19 cellular contexts compared by ENCODE assay signal in the genomic region with DNA sequence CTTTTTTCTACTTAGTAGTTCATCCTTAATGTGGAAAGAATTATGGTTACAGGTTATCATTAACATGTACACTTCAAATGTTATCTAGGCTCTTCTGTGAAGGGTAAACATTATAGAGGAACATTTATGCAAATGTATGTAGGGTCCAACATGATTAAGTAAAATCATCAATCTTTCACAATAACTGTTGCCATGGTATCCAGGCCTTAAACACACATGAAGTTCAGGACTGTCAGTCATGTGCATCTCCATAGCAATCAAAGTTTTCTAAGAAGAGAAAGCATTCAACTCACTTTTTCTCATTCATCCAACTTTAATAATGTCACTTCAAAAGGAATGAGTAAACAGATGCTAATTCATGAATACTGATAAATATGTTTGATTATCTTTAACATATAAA.
DNase-seq lines count a peak whose midpoint lies in the region; ATAC-seq, FAIRE-seq and TF ChIP-seq lines count a peak whose summit lies in the region.
"Had no signal": no experiment of that assay in that cellular context is flagged by ENCODE, and none has a peak within 500 bp of the region (broad histone marks: within the 10 kb centered on the region; RNA-seq: fewer than 3 reads in every experiment).

No MANE protein-coding gene starts in this region.

- FAIRE-seq in D721Med (lab: Jason Lieb, UNC): peak; percentile 75

- no peak for DNase-seq in D721Med (ENCODE audit: insufficient read length, low spot score)
- DNase-seq in amniotic epithelial cell (ENCODE audit: low read depth): peak; percentile 46
- peak; percentile 20 for DNase-seq in kidney tubule cell (ENCODE audit: low spot score)
- DNase-seq in NCI-H1930 (lab: John Stamatoyannopoulos, UW): no peak
- no peak for DNase-seq in SHP77 treated with DMSO at 0.1 percent for 48 hours (lab: John Stamatoyannopoulos, UW)
- no peak for DNase-seq in DMS153 treated with DMSO at 0.1 percent for 48 hours (lab: John Stamatoyannopoulos, UW; ENCODE audit: unreplicated experiment)
- DNase-seq in NCI-H1436 (lab: John Stamatoyannopoulos, UW): no peak
- DNase-seq: C1 segment of cervical spinal cord, DMS 273 treated with DMSO at 0.1 percent for 48 hours, NCI-H1105 treated with DMSO at 0.1 percent for 48 hours, NCI-H2029, NCI-H2171, NCI-H446, NCI-H82, Peyer's patch, T-helper 1 cell had no signal

- TF ChIP-seq CTCF in D721Med (IDR thresholded peaks at IDR 0.05; ENCODE audit: insufficient read depth, missing control alignments): no peak

- peak; percentile 59 for ATAC-seq in HG02981 (IDR thresholded peaks at IDR 0.05; ENCODE audit: unreplicated experiment)
- ATAC-seq: A549, Right ventricle myocardium inferior had no signal

Comparison
In these comparisons a context has a peak if more than half of its experiments do, and no peak if none do; other contexts are left out.
1. DNase-seq: peak in amniotic epithelial cell (single experiment) and kidney tubule cell (single experiment); none in D721Med (single experiment), NCI-H1930 (0 of 2), SHP77 treated with DMSO at 0.1 percent for 48 hours (single experiment), DMS153 treated with DMSO at 0.1 percent for 48 hours (single experiment) and NCI-H1436 (single experiment).